Comparison of ENCODE assay signal across 16 cellular contexts in genomic region chr5:83972909-83973308, GRCh38.
A peak's percentile ranks its signal among the peaks of the same experiment; 100 is the strongest.
DNase-seq lines count a peak whose midpoint lies in the region; ATAC-seq, FAIRE-seq and TF ChIP-seq lines count a peak whose summit lies in the region.
"Had no signal": no experiment of that assay in that cellular context is flagged by ENCODE, and none has a peak within 500 bp of the region (broad histone marks: within the 10 kb centered on the region; RNA-seq: fewer than 3 reads in every experiment).

No MANE protein-coding gene starts in this region.

- H3K27ac Mint-ChIP-seq in WTC11, result peak overlapping the region; percentile 53
- H3K27ac Mint-ChIP-seq in endodermal cell, result no peak overlapping the region
- H3K27ac Mint-ChIP-seq: CD14-positive monocyte; CD8-positive, alpha-beta T cell had no signal

- ATAC-seq in A549, result no peak
- no peak for ATAC-seq in WTC11
- ATAC-seq: CD8-positive, alpha-beta T cell had no signal

- TF ChIP-seq EP300 in A549 (IDR thresholded peaks at IDR 0.05) (no peak), suprapubic skin (IDR thresholded peaks at IDR 0.05) (no peak)

- H3K4me3 Mint-ChIP-seq in WTC11 (no peak overlapping the region), endodermal cell (no peak overlapping the region)
- H3K4me3 Mint-ChIP-seq: CD14-positive monocyte; CD8-positive, alpha-beta T cell had no signal

- H3K9me3 Mint-ChIP-seq in WTC11, result no peaks in the 10 kb centered on the region
- H3K9me3 Mint-ChIP-seq in endodermal cell, result no peaks in the 10 kb centered on the region
- H3K9me3 Mint-ChIP-seq: CD14-positive monocyte; CD8-positive, alpha-beta T cell had no signal

- no peaks in the 10 kb centered on the region for H3K27me3 ChIP-seq in HUES6 (ENCODE audit: control insufficient read depth, insufficient read depth, low read length)
- no peaks in the 10 kb centered on the region for H3K27me3 ChIP-seq in suprapubic skin
- no peaks in the 10 kb centered on the region for H3K27me3 ChIP-seq in endodermal cell (ENCODE audit: control insufficient read depth, insufficient read depth, low read length, poor library complexity, severe bottlenecking)

- no peak for FAIRE-seq in A549 (lab: Jason Lieb, UNC)
- peak; percentile 45 for FAIRE-seq in islet of Langerhans (lab: Jason Lieb, UNC)
- FAIRE-seq: D721Med, GM12891 had no signal

- DNase-seq in A549 (ENCODE audit: low read depth in 1 of 2, low spot score in 1 of 2) (no peak), WTC11 (ENCODE audit: low spot score) (no peak), suprapubic skin (ENCODE audit: low spot score in 2 of 2) (no peak), AG08396 (ENCODE audit: low spot score) (no peak), endodermal cell (no peak)
- DNase-seq: CD8-positive, alpha-beta T cell; COR-L47; DMS153; DMS79 treated with DMSO at 0.1 percent for 48 hours; GOT3 had no signal

- H3K9me3 ChIP-seq in A549, result no peaks in the 10 kb centered on the region
- no peaks in the 10 kb centered on the region for H3K9me3 ChIP-seq in HUES6 (ENCODE audit: control insufficient read depth, insufficient read depth, low read depth, low read length)
- H3K9me3 ChIP-seq in suprapubic skin, result no peaks in the 10 kb centered on the region
- no peaks in the 10 kb centered on the region for H3K9me3 ChIP-seq in endodermal cell (ENCODE audit: control insufficient read depth, low read length)
- H3K9me3 ChIP-seq: HAP-1 had no signal

- H3K27ac ChIP-seq in A549 (no peak overlapping the region), HUES6 (ENCODE audit: low read depth, low read length) (peak overlapping the region; percentile 33; the same call in 1 of the 2 replicates), suprapubic skin (no peak overlapping the region), endodermal cell (ENCODE audit: low read depth, low read length) (no peak overlapping the region)

- H3K4me3 ChIP-seq in A549 (no peak overlapping the region), HUES6 (ENCODE audit: low read depth, low read length) (no peak overlapping the region), suprapubic skin (no peak overlapping the region), endodermal cell (ENCODE audit: low read length) (no peak overlapping the region)
- H3K4me3 ChIP-seq: HAP-1 had no signal

- no peaks in the 10 kb centered on the region for H3K36me3 Mint-ChIP-seq in WTC11
- no peaks in the 10 kb centered on the region for H3K36me3 Mint-ChIP-seq in endodermal cell (ENCODE audit: low read depth)
- H3K36me3 Mint-ChIP-seq: CD14-positive monocyte; CD8-positive, alpha-beta T cell had no signal

- no peak overlapping the region for H3K4me2 ChIP-seq in A549

- TF ChIP-seq POLR2A in A549 (IDR thresholded peaks at IDR 0.05; ENCODE audit: low read length), result no peak
- TF ChIP-seq POLR2A in suprapubic skin (IDR thresholded peaks at IDR 0.05), result no peak

- H3K27me3 Mint-ChIP-seq in WTC11 (ENCODE audit: low read depth) (no peaks in the 10 kb centered on the region), endodermal cell (ENCODE audit: insufficient read depth) (no peaks in the 10 kb centered on the region)

- no peaks in the 10 kb centered on the region for H3K36me3 ChIP-seq in HUES6 (ENCODE audit: control insufficient read depth, insufficient read depth, low read length)
- no peaks in the 10 kb centered on the region for H3K36me3 ChIP-seq in suprapubic skin
- H3K36me3 ChIP-seq in endodermal cell (ENCODE audit: control insufficient read depth, insufficient read depth, low read length), result no peaks in the 10 kb centered on the region
- H3K36me3 ChIP-seq: HAP-1 had no signal

- TF ChIP-seq CTCF in A549 (IDR thresholded peaks at IDR 0.05), result no peak
- TF ChIP-seq CTCF in WTC11 (IDR thresholded peaks at IDR 0.05), result no peak
- no peak for TF ChIP-seq CTCF in suprapubic skin (IDR thresholded peaks at IDR 0.05)
- TF ChIP-seq CTCF in endodermal cell (conservative IDR thresholded peaks at IDR 0.05), result no peak

- POLR2A ChIA-PET in A549 (lab: Yijun Ruan, JAX) (no interaction called here), WTC11 (lab: Charles Lee) (no interaction called here)

- H3K9ac ChIP-seq in HUES6 (ENCODE audit: low read length) (no peak overlapping the region), endodermal cell (ENCODE audit: extremely low read depth, low read length, poor library complexity, severe bottlenecking) (no peak overlapping the region)

- peaks cover 25% of the 10 kb centered on the region for H3K4me1 Mint-ChIP-seq in WTC11
- H3K4me1 Mint-ChIP-seq in endodermal cell, result peaks cover 9% of the 10 kb centered on the region
- H3K4me1 Mint-ChIP-seq: CD14-positive monocyte had no signal

- CTCF ChIA-PET in A549 (lab: Yijun Ruan, JAX) (no interaction called here), WTC11 (lab: Charles Lee) (interaction anchor here (0.6 kb wide), 1 partner anchor 233 kb away, joined by 3 read pairs; no protein-coding TSS in a partner anchor)

- H3K4me1 ChIP-seq in A549 (no peaks in the 10 kb centered on the region), HUES6 (ENCODE audit: control insufficient read depth, insufficient read depth, low read length) (peaks cover 27% of the 10 kb centered on the region), suprapubic skin (no peaks in the 10 kb centered on the region), endodermal cell (ENCODE audit: control insufficient read depth, insufficient read depth, low read length) (no peaks in the 10 kb centered on the region)

- no peak for TF ChIP-seq RAD21 in A549 (conservative IDR thresholded peaks at IDR 0.05 in 1 of 2, IDR thresholded peaks at IDR 0.05 in 1 of 2)

TF ChIP-seq in A549, 52 proteins besides CTCF, POLR2A, EP300 and RAD21 (continues in another document):
- TF ChIP-seq POLR2AphosphoS2 (conservative IDR thresholded peaks at IDR 0.05; ENCODE audit: low read length) (no peak), RARB (CRISPR knock-in tag; IDR thresholded peaks at IDR 0.05) (no peak), HOXB5 (CRISPR knock-in tag; IDR thresholded peaks at IDR 0.05) (no peak), MAFK (IDR thresholded peaks at IDR 0.05; ENCODE audit: partially characterized antibody) (peak; percentile 62), HEYL (CRISPR knock-in tag; IDR thresholded peaks at IDR 0.05) (no peak)
- TF ChIP-seq, protein P1, sequence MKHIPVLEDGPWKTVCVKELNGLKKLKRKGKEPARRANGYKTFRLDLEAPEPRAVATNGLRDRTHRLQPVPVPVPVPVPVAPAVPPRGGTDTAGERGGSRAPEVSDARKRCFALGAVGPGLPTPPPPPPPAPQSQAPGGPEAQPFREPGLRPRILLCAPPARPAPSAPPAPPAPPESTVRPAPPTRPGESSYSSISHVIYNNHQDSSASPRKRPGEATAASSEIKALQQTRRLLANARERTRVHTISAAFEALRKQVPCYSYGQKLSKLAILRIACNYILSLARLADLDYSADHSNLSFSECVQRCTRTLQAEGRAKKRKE (CRISPR knock-in tag; IDR thresholded peaks at IDR 0.05; ENCODE audit: low read depth), result no peak
- TF ChIP-seq, protein P2, sequence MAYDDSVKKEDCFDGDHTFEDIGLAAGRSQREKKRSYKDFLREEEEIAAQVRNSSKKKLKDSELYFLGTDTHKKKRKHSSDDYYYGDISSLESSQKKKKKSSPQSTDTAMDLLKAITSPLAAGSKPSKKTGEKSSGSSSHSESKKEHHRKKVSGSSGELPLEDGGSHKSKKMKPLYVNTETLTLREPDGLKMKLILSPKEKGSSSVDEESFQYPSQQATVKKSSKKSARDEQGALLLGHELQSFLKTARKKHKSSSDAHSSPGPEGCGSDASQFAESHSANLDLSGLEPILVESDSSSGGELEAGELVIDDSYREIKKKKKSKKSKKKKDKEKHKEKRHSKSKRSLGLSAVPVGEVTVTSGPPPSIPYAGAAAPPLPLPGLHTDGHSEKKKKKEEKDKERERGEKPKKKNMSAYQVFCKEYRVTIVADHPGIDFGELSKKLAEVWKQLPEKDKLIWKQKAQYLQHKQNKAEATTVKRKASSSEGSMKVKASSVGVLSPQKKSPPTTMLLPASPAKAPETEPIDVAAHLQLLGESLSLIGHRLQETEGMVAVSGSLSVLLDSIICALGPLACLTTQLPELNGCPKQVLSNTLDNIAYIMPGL (CRISPR knock-in tag; IDR thresholded peaks at IDR 0.05; ENCODE audit: borderline replicate concordance), result no peak

TF ChIP-seq in WTC11, 78 proteins besides CTCF, POLR2A, EP300 and RAD21:
- no peak for TF ChIP-seq CBFB (CRISPR knock-in tag; IDR thresholded peaks at IDR 0.05; ENCODE audit: low read depth)
- no peak for TF ChIP-seq ZNF671 (CRISPR knock-in tag; IDR thresholded peaks at IDR 0.05)
- no peak for TF ChIP-seq EMX1 (CRISPR knock-in tag; IDR thresholded peaks at IDR 0.05)
- TF ChIP-seq, protein P3, sequence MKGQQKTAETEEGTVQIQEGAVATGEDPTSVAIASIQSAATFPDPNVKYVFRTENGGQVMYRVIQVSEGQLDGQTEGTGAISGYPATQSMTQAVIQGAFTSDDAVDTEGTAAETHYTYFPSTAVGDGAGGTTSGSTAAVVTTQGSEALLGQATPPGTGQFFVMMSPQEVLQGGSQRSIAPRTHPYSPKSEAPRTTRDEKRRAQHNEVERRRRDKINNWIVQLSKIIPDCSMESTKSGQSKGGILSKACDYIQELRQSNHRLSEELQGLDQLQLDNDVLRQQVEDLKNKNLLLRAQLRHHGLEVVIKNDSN (CRISPR knock-in tag; IDR thresholded peaks at IDR 0.05), result no peak
- TF ChIP-seq NR1H2 (CRISPR knock-in tag; IDR thresholded peaks at IDR 0.05), result no peak
